ENCODE assay signal across 22 cellular contexts in genomic region chrX:31126205-31126604, GRCh38. TPM values are rescaled to one million over a fixed set of nuclear protein-coding genes. Genes with fewer than 3 reads are reported as not detected.
DNase-seq lines count a peak whose midpoint lies in the region; ATAC-seq and TF ChIP-seq lines count a peak whose summit lies in the region.
"Had no signal": no experiment of that assay in that cellular context is flagged by ENCODE, and none has a peak within 500 bp of the region (broad histone marks: within the 10 kb centered on the region; RNA-seq: fewer than 3 reads in every experiment).

No MANE protein-coding gene starts in this region.

- no peaks in the 10 kb centered on the region for H3K4me1 Mint-ChIP-seq in naive thymus-derived CD8-positive, alpha-beta T cell
- H3K4me1 Mint-ChIP-seq in natural killer cell treated with Interleukin-12 subunit alpha and Interleukin-12 subunit beta and Interleukin-15 and Interleukin-18, amount 100 ng/mL, for 72 hours (ENCODE audit: low read depth in 2 of 2), result no peaks in the 10 kb centered on the region
- H3K4me1 Mint-ChIP-seq: activated T-helper 17 cell treated with anti-CD3 and anti-CD28 coated beads, Interleukin-2, amount 50 U/mL, for 72 hours had no signal

- no peak overlapping the region for H3K4me3 ChIP-seq in fibroblast of mammary gland (ENCODE audit: control insufficient read depth, low read depth, low read length)
- no peak overlapping the region for H3K4me3 ChIP-seq in psoas muscle
- H3K4me3 ChIP-seq: hepatocyte, ovary, skin epidermis had no signal

- no peak overlapping the region for H3K27ac ChIP-seq in psoas muscle
- H3K27ac ChIP-seq: epithelial cell of prostate, hepatocyte, ovary had no signal

- H3K27ac Mint-ChIP-seq in naive thymus-derived CD8-positive, alpha-beta T cell, result no peak overlapping the region
- no peak overlapping the region for H3K27ac Mint-ChIP-seq in natural killer cell treated with Interleukin-12 subunit alpha and Interleukin-12 subunit beta and Interleukin-15 and Interleukin-18, amount 100 ng/mL, for 72 hours
- H3K27ac Mint-ChIP-seq: activated T-helper 17 cell treated with anti-CD3 and anti-CD28 coated beads, Interleukin-2, amount 50 U/mL, for 72 hours; T-helper 1 cell treated with Interleukin-12 subunit alpha and Interleukin-12 subunit beta and Interleukin-4 antibody, amounts not matched to agents 30 μg/mL and 1 μg/mL, for 36 hours had no signal

- intact Hi-C loops in psoas muscle (cut with DNase I), result no loop called here

- H3K9me3 ChIP-seq in psoas muscle, result no peaks in the 10 kb centered on the region
- H3K9me3 ChIP-seq: ovary had no signal

- DNase-seq in GM04504 (ENCODE audit: low read depth), result peak; percentile 19
- peak; percentile 2 for DNase-seq in RKO (ENCODE audit: low spot score)
- DNase-seq in fibroblast of mammary gland (ENCODE audit: low read depth), result peak; percentile 73
- no peak for DNase-seq in psoas muscle
- no peak for DNase-seq in naive thymus-derived CD8-positive, alpha-beta T cell
- no peak for DNase-seq in natural killer cell treated with Interleukin-12 subunit alpha and Interleukin-12 subunit beta and Interleukin-15 and Interleukin-18, amount 100 ng/mL, for 72 hours (ENCODE audit: low spot score)
- DNase-seq: activated CD4-positive, CD25-positive, alpha-beta regulatory T cell; amniotic stem cell; C1 segment of cervical spinal cord; cortex of kidney; DMS153; KBM-7; kidney glomerular epithelial cell; ovary; SHP77 had no signal

- peaks cover 0 to 7% (median 0%) of the 10 kb centered on the region in 5 donors for H3K27me3 Mint-ChIP-seq in naive thymus-derived CD8-positive, alpha-beta T cell
- H3K27me3 Mint-ChIP-seq in natural killer cell treated with Interleukin-12 subunit alpha and Interleukin-12 subunit beta and Interleukin-15 and Interleukin-18, amount 100 ng/mL, for 72 hours, result no peaks in the 10 kb centered on the region

- POLR2A ChIA-PET in naive thymus-derived CD8-positive, alpha-beta T cell (lab: Charles Lee), result no interaction called here

- WGBS in psoas muscle, 3 donors, result 53 to 69% (median 67%) methylated on average over 7 of the region's 7 CpGs

- TF ChIP-seq CTCF in fibroblast of mammary gland (conservative IDR thresholded peaks at IDR 0.05; ENCODE audit: control insufficient read depth, insufficient read depth, low read depth, low read length), result no peak
- no peak for TF ChIP-seq CTCF in psoas muscle (IDR thresholded peaks at IDR 0.05)

- peaks cover 0 to 2% (median 0%) of the 10 kb centered on the region in 9 donors for H3K9me3 Mint-ChIP-seq in naive thymus-derived CD8-positive, alpha-beta T cell
- H3K9me3 Mint-ChIP-seq in natural killer cell treated with Interleukin-12 subunit alpha and Interleukin-12 subunit beta and Interleukin-15 and Interleukin-18, amount 100 ng/mL, for 72 hours, result peaks cover 2% of the 10 kb centered on the region
- H3K9me3 Mint-ChIP-seq: activated T-helper 17 cell treated with anti-CD3 and anti-CD28 coated beads, Interleukin-2, amount 50 U/mL, for 72 hours had no signal

- no peaks in the 10 kb centered on the region for H3K27me3 ChIP-seq in psoas muscle (ENCODE audit: insufficient read depth in 3 of 3, low read length in 2 of 3)
- H3K27me3 ChIP-seq: hepatocyte, ovary had no signal

- H3K36me3 ChIP-seq in psoas muscle (ENCODE audit: insufficient read depth in 1 of 2, low read depth in 1 of 2), result peaks cover 0 to 10% of the 10 kb centered on the region in 2 donors
- H3K36me3 ChIP-seq: ovary had no signal

- no peaks in the 10 kb centered on the region for H3K36me3 Mint-ChIP-seq in naive thymus-derived CD8-positive, alpha-beta T cell
- H3K36me3 Mint-ChIP-seq in natural killer cell treated with Interleukin-12 subunit alpha and Interleukin-12 subunit beta and Interleukin-15 and Interleukin-18, amount 100 ng/mL, for 72 hours, result no peaks in the 10 kb centered on the region

- H3K4me1 ChIP-seq in psoas muscle, result peaks cover 6% of the 10 kb centered on the region

- no peak overlapping the region for H3K4me3 Mint-ChIP-seq in naive thymus-derived CD8-positive, alpha-beta T cell
- no peak overlapping the region for H3K4me3 Mint-ChIP-seq in natural killer cell treated with Interleukin-12 subunit alpha and Interleukin-12 subunit beta and Interleukin-15 and Interleukin-18, amount 100 ng/mL, for 72 hours
- H3K4me3 Mint-ChIP-seq: activated T-helper 17 cell treated with anti-CD3 and anti-CD28 coated beads, Interleukin-2, amount 50 U/mL, for 72 hours; T-helper 1 cell treated with Interleukin-12 subunit alpha and Interleukin-12 subunit beta and Interleukin-4 antibody, amounts not matched to agents 30 μg/mL and 1 μg/mL, for 36 hours had no signal

- ATAC-seq in psoas muscle (peak in 3 of 4 donors; percentile 57 to 64 (median 58)), GM21528 (IDR thresholded peaks at IDR 0.05; ENCODE audit: low FRiP score, unreplicated experiment) (no peak)
- ATAC-seq in naive thymus-derived CD8-positive, alpha-beta T cell, result no peak
- ATAC-seq in natural killer cell treated with Interleukin-12 subunit alpha and Interleukin-12 subunit beta and Interleukin-15 and Interleukin-18, amount 100 ng/mL, for 72 hours, result no peak
- ATAC-seq: activated T-helper 17 cell treated with anti-CD3 and anti-CD28 coated beads, Interleukin-2, amount 50 U/mL, for 72 hours had no signal

RNA-seq across cellular contexts. Expression of gene FTHL17, which starts 54.4 kb away (rescaled TPM):
- not detected for total RNA-seq in psoas muscle
- polyA plus RNA-seq in psoas muscle, result not detected
- total RNA-seq in naive thymus-derived CD8-positive, alpha-beta T cell, result not detected
- not detected for polyA plus RNA-seq in naive thymus-derived CD8-positive, alpha-beta T cell
- not detected for total RNA-seq in natural killer cell treated with Interleukin-12 subunit alpha and Interleukin-12 subunit beta and Interleukin-15 and Interleukin-18, amount 100 ng/mL, for 72 hours
- total RNA-seq: activated T-helper 17 cell treated with anti-CD3 and anti-CD28 coated beads, Interleukin-2, amount 50 U/mL, for 72 hours; hepatocyte; ovary had no signal
- polyA plus RNA-seq: hepatocyte, ovary, thymus had no signal

Comparison
In these comparisons a context has a peak if more than half of its experiments do, and no peak if none do; other contexts are left out.
1. DNase-seq: peak in GM04504 (single experiment), RKO (single experiment) and fibroblast of mammary gland (single experiment); none in psoas muscle (0 of 2), naive thymus-derived CD8-positive, alpha-beta T cell (0 of 10) and natural killer cell treated with Interleukin-12 subunit alpha and Interleukin-12 subunit beta and Interleukin-15 and Interleukin-18, amount 100 ng/mL, for 72 hours (single experiment).
2. ATAC-seq: peak in psoas muscle (3 of 4); none in naive thymus-derived CD8-positive, alpha-beta T cell (0 of 2), natural killer cell treated with Interleukin-12 subunit alpha and Interleukin-12 subunit beta and Interleukin-15 and Interleukin-18, amount 100 ng/mL, for 72 hours (0 of 2) and GM21528 (single experiment).